ENCODE assay signal across 9 cellular contexts in genomic region chr1:10473145-10473765, GRCh38. TPM values are rescaled to one million over a fixed set of nuclear protein-coding genes. Genes with fewer than 3 reads are reported as not detected.
DNase-seq lines count a peak whose midpoint lies in the region; ATAC-seq, FAIRE-seq and TF ChIP-seq lines count a peak whose summit lies in the region.
"Had no signal": no experiment of that assay in that cellular context is flagged by ENCODE, and none has a peak within 500 bp of the region (broad histone marks: within the 10 kb centered on the region; RNA-seq: fewer than 3 reads in every experiment).

No MANE protein-coding gene starts in this region.

- peaks cover 16% of the 10 kb centered on the region for H3K4me1 ChIP-seq in keratinocyte (ENCODE audit: control insufficient read depth, extremely low read depth, insufficient read depth, low read length)

- no peak for DNase-seq in activated T-cell treated with anti-CD3 and anti-CD28 coated beads, Interleukin-2, amount 50 U/mL, for 72 hours
- no peak for DNase-seq in activated T-cell treated with anti-CD3 and anti-CD28 coated beads, Interleukin-2, amount 50 U/mL, for 1 hour
- DNase-seq in keratinocyte (ENCODE audit: low read depth, low spot score), result no peak
- no peak for DNase-seq in stimulated activated naive CD8-positive, alpha-beta T cell treated with anti-CD3 and anti-CD28 coated beads, Interleukin-15, amount 100 ng/mL, for 72 hours
- DNase-seq in NCI-H82 treated with DMSO at 0.1 percent for 48 hours (lab: John Stamatoyannopoulos, UW; ENCODE audit: unreplicated experiment), result no peak
- no peak for DNase-seq in NCI-H526 treated with DMSO at 0.1 percent for 48 hours (lab: John Stamatoyannopoulos, UW)

- H3K27ac Mint-ChIP-seq in activated T-cell treated with anti-CD3 and anti-CD28 coated beads, Interleukin-2, amount 50 U/mL, for 72 hours, result peak overlapping the region; percentile 46
- peak overlapping the region in 1 of 2 donors; percentile 59 for H3K27ac Mint-ChIP-seq in stimulated activated naive CD8-positive, alpha-beta T cell treated with anti-CD3 and anti-CD28 coated beads, Interleukin-15, amount 100 ng/mL, for 72 hours

- H2AFZ ChIP-seq in keratinocyte (ENCODE audit: control insufficient read depth, low read length), result no peak overlapping the region

- H3K79me2 ChIP-seq in keratinocyte (ENCODE audit: control insufficient read depth, insufficient read depth, low read length), result peaks cover 47% of the 10 kb centered on the region

- H3K36me3 Mint-ChIP-seq in activated T-cell treated with anti-CD3 and anti-CD28 coated beads, Interleukin-2, amount 50 U/mL, for 72 hours (ENCODE audit: insufficient read depth in 2 of 2), result peaks cover 4 to 8% of the 10 kb centered on the region in 2 donors

- H3K9me3 ChIP-seq in keratinocyte (ENCODE audit: control insufficient read depth, low read depth, low read length), result no peaks in the 10 kb centered on the region

- H3K27me3 ChIP-seq in keratinocyte (ENCODE audit: control insufficient read depth, extremely low read depth, insufficient read depth, low read length), result no peaks in the 10 kb centered on the region

- peaks cover under 1 to 2% of the 10 kb centered on the region in 2 experiments for H3K36me3 ChIP-seq in keratinocyte (ENCODE audit: control insufficient read depth in 2 of 2, extremely low read depth in 1 of 2, insufficient read depth in 2 of 2, low read length in 2 of 2)

- dilution Hi-C loops in keratinocyte (cut with MboI; ENCODE audit: extremely low pct_ligation_motif_present, low sequenced_read_pairs), result no loop called here

- FAIRE-seq in keratinocyte (lab: Jason Lieb, UNC), result no peak

- H3K4me3 Mint-ChIP-seq in activated T-cell treated with anti-CD3 and anti-CD28 coated beads, Interleukin-2, amount 50 U/mL, for 72 hours, result peak overlapping the region; percentile 99
- H3K4me3 Mint-ChIP-seq in stimulated activated naive CD8-positive, alpha-beta T cell treated with anti-CD3 and anti-CD28 coated beads, Interleukin-15, amount 100 ng/mL, for 72 hours, result peak overlapping the region; percentile 73 to 98

- no peaks in the 10 kb centered on the region for H3K9me1 ChIP-seq in keratinocyte (ENCODE audit: control insufficient read depth, extremely low read depth, insufficient read depth, low read length)

- no peaks in the 10 kb centered on the region for H4K20me1 ChIP-seq in keratinocyte (ENCODE audit: control insufficient read depth, extremely low read depth, insufficient read depth, low read length)

- H3K4me3 ChIP-seq in keratinocyte (ENCODE audit: control insufficient read depth in 2 of 3, extremely low read depth in 1 of 3, insufficient read depth in 2 of 3, low read depth in 1 of 3, low read length in 3 of 3), result no peak overlapping the region

- no peak overlapping the region for H3K9ac ChIP-seq in keratinocyte (ENCODE audit: control insufficient read depth, extremely low read depth, insufficient read depth, low read length)

- H3K27ac ChIP-seq in VCaP, result peak overlapping the region; percentile 72
- H3K27ac ChIP-seq in keratinocyte (ENCODE audit: control insufficient read depth, insufficient read depth, low read length), result no peak overlapping the region

- H3K4me2 ChIP-seq in keratinocyte (ENCODE audit: control insufficient read depth, extremely low read depth, insufficient read depth, low read depth, low read length), result peak overlapping the region; percentile 94

- H3K4me1 Mint-ChIP-seq in activated T-cell treated with anti-CD3 and anti-CD28 coated beads, Interleukin-2, amount 50 U/mL, for 72 hours (ENCODE audit: low read depth), result peaks cover 60% of the 10 kb centered on the region
- peaks cover 54% of the 10 kb centered on the region for H3K4me1 Mint-ChIP-seq in stimulated activated naive CD8-positive, alpha-beta T cell treated with anti-CD3 and anti-CD28 coated beads, Interleukin-15, amount 100 ng/mL, for 72 hours

- H3K9me3 Mint-ChIP-seq in activated T-cell treated with anti-CD3 and anti-CD28 coated beads, Interleukin-2, amount 50 U/mL, for 72 hours, result no peaks in the 10 kb centered on the region
- no peaks in the 10 kb centered on the region for H3K9me3 Mint-ChIP-seq in stimulated activated naive CD8-positive, alpha-beta T cell treated with anti-CD3 and anti-CD28 coated beads, Interleukin-15, amount 100 ng/mL, for 72 hours

- no peak for TF ChIP-seq CTCF in VCaP (conservative IDR thresholded peaks at IDR 0.05)
- no peak for TF ChIP-seq CTCF in keratinocyte (optimal IDR thresholded peaks at IDR 0.05 in 1 of 3, IDR thresholded peaks at IDR 0.05 in 1 of 3, conservative IDR thresholded peaks at IDR 0.05 in 1 of 3; ENCODE audit: extremely low read depth in 1 of 3, insufficient read depth in 2 of 3, low read length in 3 of 3)

- no peak for ATAC-seq in activated T-cell treated with anti-CD3 and anti-CD28 coated beads, Interleukin-2, amount 50 U/mL, for 72 hours (replicated peaks in 1 of 2)
- ATAC-seq in stimulated activated naive CD8-positive, alpha-beta T cell treated with anti-CD3 and anti-CD28 coated beads, Interleukin-15, amount 100 ng/mL, for 72 hours, result no peak
- ATAC-seq in GM21529 (IDR thresholded peaks at IDR 0.05; ENCODE audit: unreplicated experiment), result no peak

- H3K27me3 Mint-ChIP-seq in activated T-cell treated with anti-CD3 and anti-CD28 coated beads, Interleukin-2, amount 50 U/mL, for 72 hours (ENCODE audit: low read depth), result no peaks in the 10 kb centered on the region
- no peaks in the 10 kb centered on the region for H3K27me3 Mint-ChIP-seq in stimulated activated naive CD8-positive, alpha-beta T cell treated with anti-CD3 and anti-CD28 coated beads, Interleukin-15, amount 100 ng/mL, for 72 hours

RNA-seq across cellular contexts. Expression of gene DFFA, which starts 0.9 kb away (rescaled TPM):
- total RNA-seq in activated T-cell treated with anti-CD3 and anti-CD28 coated beads, Interleukin-2, amount 50 U/mL, for 72 hours, result 10 to 100 TPM; 26.4 to 27.1 TPM
- 44.4 to 63.1 TPM (median 53.1 TPM) in 3 replicates for polyA plus RNA-seq in keratinocyte
- polyA plus RNA-seq in keratinocyte (2011; ENCODE audit: low read depth), result 35.4 TPM
- polyA plus RNA-seq in keratinocyte (2011; cell fraction: cytosol; rRNA removed), result 40.6 and 46.4 TPM in 2 replicates
- 31.0 and 31.3 TPM in 2 replicates for polyA plus RNA-seq in keratinocyte (2011; cell fraction: nucleus; rRNA removed)
- polyA plus RNA-seq in keratinocyte (2012; ENCODE audit: low replicate concordance), result 18.7 and 58.0 TPM in 2 replicates
- polyA minus RNA-seq in keratinocyte, result 55.7 to 77.5 TPM (median 66.3 TPM) in 3 replicates
- polyA minus RNA-seq in keratinocyte (2011; cell fraction: cytosol; rRNA and poly(A)+ RNA removed), result 36.6 TPM
- polyA minus RNA-seq in keratinocyte (2011; cell fraction: nucleus; rRNA and poly(A)+ RNA removed), result 16.8 and 30.4 TPM in 2 replicates

RNA-seq across cellular contexts. Expression of gene PEX14, which starts 1.5 kb away (rescaled TPM):
- total RNA-seq in activated T-cell treated with anti-CD3 and anti-CD28 coated beads, Interleukin-2, amount 50 U/mL, for 72 hours, result 10 to 100 TPM; 25.7 to 30.2 TPM
- polyA plus RNA-seq in keratinocyte, result 7.3 to 19.4 TPM (median 8.4 TPM) in 3 replicates
- polyA plus RNA-seq in keratinocyte (2011; ENCODE audit: low read depth), result 3.3 TPM
- polyA plus RNA-seq in keratinocyte (2011; cell fraction: cytosol; rRNA removed), result 7.5 and 15.1 TPM in 2 replicates
- 35.5 and 39.3 TPM in 2 replicates for polyA plus RNA-seq in keratinocyte (2011; cell fraction: nucleus; rRNA removed)
- polyA plus RNA-seq in keratinocyte (2012; ENCODE audit: low replicate concordance), result 16.7 and 23.8 TPM in 2 replicates
- 9.4 to 18.0 TPM (median 10.6 TPM) in 3 replicates for polyA minus RNA-seq in keratinocyte
- 14.6 TPM for polyA minus RNA-seq in keratinocyte (2011; cell fraction: cytosol; rRNA and poly(A)+ RNA removed)
- polyA minus RNA-seq in keratinocyte (2011; cell fraction: nucleus; rRNA and poly(A)+ RNA removed), result 12.5 and 18.2 TPM in 2 replicates

RNA-seq across cellular contexts. Expression of gene CORT, which starts 23.4 kb away (rescaled TPM):
- total RNA-seq in activated T-cell treated with anti-CD3 and anti-CD28 coated beads, Interleukin-2, amount 50 U/mL, for 72 hours, result under 1 TPM in 1 of 2 donors, not detected in 1; 0.69 TPM
- polyA plus RNA-seq in keratinocyte, result 0.17 TPM in 1 of 3 replicates, not detected in the others
- not detected for polyA plus RNA-seq in keratinocyte (2011; ENCODE audit: low read depth)
- not detected in 2 replicates for polyA plus RNA-seq in keratinocyte (2011; cell fraction: cytosol; rRNA removed)
- 0.27 TPM in 1 of 2 replicates, not detected in the other for polyA plus RNA-seq in keratinocyte (2011; cell fraction: nucleus; rRNA removed)
- polyA plus RNA-seq in keratinocyte (2012; ENCODE audit: low replicate concordance), result not detected in 2 replicates
- not detected in 3 replicates for polyA minus RNA-seq in keratinocyte
- polyA minus RNA-seq in keratinocyte (2011; cell fraction: cytosol; rRNA and poly(A)+ RNA removed), result not detected
- polyA minus RNA-seq in keratinocyte (2011; cell fraction: nucleus; rRNA and poly(A)+ RNA removed), result not detected in 2 replicates
- total RNA-seq: renal cortical epithelial cell had no signal

RNA-seq across cellular contexts. Expression of gene CENPS, which starts 43.0 kb away (rescaled TPM):
- total RNA-seq in activated T-cell treated with anti-CD3 and anti-CD28 coated beads, Interleukin-2, amount 50 U/mL, for 72 hours, result 10 to 100 TPM; 15.7 to 16.8 TPM
- polyA plus RNA-seq in keratinocyte, result 4.6 to 13.3 TPM (median 10.3 TPM) in 3 replicates
- polyA plus RNA-seq in keratinocyte (2011; ENCODE audit: low read depth), result 6.6 TPM
- 8.5 and 9.2 TPM in 2 replicates for polyA plus RNA-seq in keratinocyte (2011; cell fraction: cytosol; rRNA removed)
- polyA plus RNA-seq in keratinocyte (2011; cell fraction: nucleus; rRNA removed), result 2.7 and 4.3 TPM in 2 replicates
- polyA plus RNA-seq in keratinocyte (2012; ENCODE audit: low replicate concordance), result 6.8 and 19.8 TPM in 2 replicates
- polyA minus RNA-seq in keratinocyte, result 1.6 to 4.4 TPM (median 2.6 TPM) in 3 replicates
- 4.6 TPM for polyA minus RNA-seq in keratinocyte (2011; cell fraction: cytosol; rRNA and poly(A)+ RNA removed)
- 1.3 and 1.6 TPM in 2 replicates for polyA minus RNA-seq in keratinocyte (2011; cell fraction: nucleus; rRNA and poly(A)+ RNA removed)
